In genomic region chr2:149399934-149400615, GRCh38 we compare ENCODE assay signal across 22 cellular contexts.
DNase-seq lines count a peak whose midpoint lies in the region; ATAC-seq, FAIRE-seq and TF ChIP-seq lines count a peak whose summit lies in the region.
"Had no signal": no experiment of that assay in that cellular context is flagged by ENCODE, and none has a peak within 500 bp of the region (broad histone marks: within the 10 kb centered on the region; RNA-seq: fewer than 3 reads in every experiment).

No MANE protein-coding gene starts in this region.

- H3K4me1 Mint-ChIP-seq in progenitor cell of endocrine pancreas (ENCODE audit: low read depth), result peaks cover 36% of the 10 kb centered on the region

- H3K4me1 ChIP-seq in K562 (replicated peaks in 1 of 2; ENCODE audit: control insufficient read depth in 2 of 2, insufficient read depth in 2 of 2, low read length in 2 of 2) (no peaks in the 10 kb centered on the region), SK-N-SH (ENCODE audit: control insufficient read depth in 1 of 2, insufficient read depth in 2 of 2, low read depth in 1 of 2, low read length in 1 of 2) (no peaks in the 10 kb centered on the region)
- H3K4me1 ChIP-seq: Caco-2, lower lobe of right lung, parathyroid adenoma, transverse colon had no signal

- H3K79me2 ChIP-seq in K562 (ENCODE audit: control insufficient read depth, insufficient read depth, low read length), result no peaks in the 10 kb centered on the region
- H3K79me2 ChIP-seq in SK-N-SH (ENCODE audit: insufficient read depth), result no peaks in the 10 kb centered on the region
- H3K79me2 ChIP-seq: parathyroid adenoma had no signal

- H3K27me3 ChIP-seq in K562 (ENCODE audit: control insufficient read depth in 2 of 2, insufficient read depth in 2 of 2, low read length in 2 of 2) (no peaks in the 10 kb centered on the region), SK-N-SH (ENCODE audit: insufficient read depth) (no peaks in the 10 kb centered on the region)
- H3K27me3 ChIP-seq: transverse colon had no signal

- TF ChIP-seq EP300 in K562 (IDR thresholded peaks at IDR 0.05; ENCODE audit: low read length) (no peak), SK-N-SH (IDR thresholded peaks at IDR 0.05; ENCODE audit: borderline replicate concordance in 1 of 2, low read depth in 1 of 2, low read length in 1 of 2) (no peak)

- peak; percentile 58 for DNase-seq in NCI-H1092 (lab: John Stamatoyannopoulos, UW)
- DNase-seq in NCI-H2227 (lab: John Stamatoyannopoulos, UW; ENCODE audit: unreplicated experiment), result peak; percentile 67
- DNase-seq in K562 (ENCODE audit: extremely low read depth in 1 of 4, low spot score in 3 of 4), result no peak
- DNase-seq in progenitor cell of endocrine pancreas (ENCODE audit: low spot score, unreplicated experiment), result no peak
- DNase-seq in SIG-M5 treated with dmso at 0.1 percent for 504 hours (lab: John Stamatoyannopoulos, UW; ENCODE audit: unreplicated experiment), result no peak
- no peak for DNase-seq in activated CD4-positive, alpha-beta T cell treated with anti-CD3 and anti-CD28 coated beads for 1 hour
- DNase-seq in SK-N-SH, result no peak
- DNase-seq: activated CD4-positive, CD25-positive, alpha-beta regulatory T cell treated with anti-CD3 and anti-CD28 coated beads, Interleukin-2, amount 50 U/mL, for 72 hours; AML-193; Caco-2; endodermal cell; islet precursor cell; lower lobe of right lung; NCI-H82; stimulated activated CD4-positive, alpha-beta T cell treated with anti-CD3 and anti-CD28 coated beads, Interleukin-2, amount 100 ng/mL, for 48 hours; transverse colon had no signal

- H3K9me3 Mint-ChIP-seq in progenitor cell of endocrine pancreas (ENCODE audit: low read depth), result peaks cover 7% of the 10 kb centered on the region
- H3K9me3 Mint-ChIP-seq: activated naive CD4-positive, alpha-beta T cell treated with anti-CD3 and anti-CD28 coated beads, Interleukin-2, amount 50 U/mL, for 72 hours; stimulated activated naive CD8-positive, alpha-beta T cell treated with anti-CD3 and anti-CD28 coated beads, Interleukin-15, Interleukin-2, amounts not matched to agents 100 ng/mL and 50 ng/mL, for 24 hours had no signal

- H3K27ac ChIP-seq in K562 (ENCODE audit: extremely low read depth, low read depth, low read length) (no peak overlapping the region), SK-N-SH (ENCODE audit: low read depth in 2 of 2, low read length in 1 of 2) (no peak overlapping the region)
- H3K27ac ChIP-seq: lower lobe of right lung, parathyroid adenoma, transverse colon had no signal

- no peak for TF ChIP-seq RAD21 in K562 (CRISPR knock-in tag; conservative IDR thresholded peaks at IDR 0.05 in 1 of 2, IDR thresholded peaks at IDR 0.05 in 1 of 2)
- TF ChIP-seq RAD21 in SK-N-SH (IDR thresholded peaks at IDR 0.05; ENCODE audit: low read length), result no peak

- H3K4me2 ChIP-seq in K562 (ENCODE audit: insufficient read depth, low read length) (no peak overlapping the region), SK-N-SH (no peak overlapping the region)

- no peak for FAIRE-seq in K562 (lab: Jason Lieb, UNC)

- peak overlapping the region; percentile 47 for H3K4me3 Mint-ChIP-seq in progenitor cell of endocrine pancreas (ENCODE audit: low read depth)
- H3K4me3 Mint-ChIP-seq: activated T-helper 1 cell treated with anti-CD3 and anti-CD28 coated beads, Interleukin-12 subunit alpha, Interleukin-12 subunit beta, Interleukin-2, Interleukin-4 antibody, amounts not matched to agents 30 ng/mL and 10 ng/mL and 1 ng/mL, durations not matched to agents 14 hours and 24 hours and 36 hours; endodermal cell; stimulated activated naive CD8-positive, alpha-beta T cell treated with anti-CD3 and anti-CD28 coated beads, Interleukin-15, Interleukin-2, amounts not matched to agents 100 ng/mL and 50 ng/mL, for 24 hours had no signal

- H2AFZ ChIP-seq in K562 (ENCODE audit: low read depth, low read length), result no peak overlapping the region; the same call in 1 of the 2 replicates
- no peak overlapping the region for H2AFZ ChIP-seq in SK-N-SH (ENCODE audit: low read depth)
- H2AFZ ChIP-seq: parathyroid adenoma had no signal

- H3K4me3 ChIP-seq in K562 (no peak overlapping the region), SK-N-SH (ENCODE audit: low read depth in 2 of 2, low read length in 1 of 2) (no peak overlapping the region)
- H3K4me3 ChIP-seq: lower lobe of right lung, transverse colon had no signal

- TF ChIP-seq CTCF in K562 (IDR thresholded peaks at IDR 0.05 in 2 of 3, conservative IDR thresholded peaks at IDR 0.05 in 1 of 3; ENCODE audit: insufficient read depth in 2 of 3, low read depth in 1 of 3, low read length in 3 of 3) (no peak), progenitor cell of endocrine pancreas (IDR thresholded peaks at IDR 0.05; ENCODE audit: unreplicated experiment) (no peak), SK-N-SH (IDR thresholded peaks at IDR 0.05) (no peak)

- intact Hi-C loops in K562 (cut with micrococcal nuclease), result no loop called here

- H3K9me1 ChIP-seq in K562 (ENCODE audit: control insufficient read depth, insufficient read depth, low read length), result no peaks in the 10 kb centered on the region

- peak; percentile 36; the same call in 2 of the 3 replicates for ATAC-seq in K562
- ATAC-seq: activated naive CD4-positive, alpha-beta T cell treated with anti-CD3 and anti-CD28 coated beads, Interleukin-2, amount 50 U/mL, for 72 hours; lower lobe of right lung; Panc1; SK-N-SH treated with all-trans-retinoic acid at 6 μM for 48 hours had no signal

- CTCF ChIA-PET in K562 (lab: Yijun Ruan, JAX; ENCODE audit: low intra/inter-chr PET ratio) (no interaction called here), SK-N-SH (lab: Yijun Ruan, JAX) (no interaction called here)

- no peaks in the 10 kb centered on the region for H3K27me3 Mint-ChIP-seq in progenitor cell of endocrine pancreas

- WGBS in K562 (ENCODE audit: insufficient coverage, low coverage, missing lambda C conversion rate), result 1% methylated on average over 13 of the region's 13 CpGs
- WGBS in SK-N-SH (ENCODE audit: low lambda C conversion rate), result 87% methylated on average over 13 of the region's 13 CpGs

- H3F3A ChIP-seq in SK-N-SH (replicated peaks; ENCODE audit: insufficient read depth), result peaks cover 3% of the 10 kb centered on the region

- in situ Hi-C loops in K562 (cut with MboI), result no loop called here

- H3K9ac ChIP-seq in K562 (ENCODE audit: insufficient read depth in 1 of 2, low read depth in 2 of 2, low read length in 2 of 2) (no peak overlapping the region), SK-N-SH (no peak overlapping the region)
- H3K9ac ChIP-seq: parathyroid adenoma had no signal

- POLR2A ChIA-PET in K562 (lab: Yijun Ruan, JAX) (no interaction called here), SK-N-SH (lab: Yijun Ruan, JAX) (no interaction called here)

- H3K27ac Mint-ChIP-seq in progenitor cell of endocrine pancreas, result peak overlapping the region; percentile 86
- H3K27ac Mint-ChIP-seq: activated naive CD4-positive, alpha-beta T cell treated with anti-CD3 and anti-CD28 coated beads, Interleukin-2, amount 50 U/mL, for 72 hours; activated T-helper 1 cell treated with anti-CD3 and anti-CD28 coated beads, Interleukin-12 subunit alpha, Interleukin-12 subunit beta, Interleukin-2, Interleukin-4 antibody, amounts not matched to agents 30 ng/mL and 10 ng/mL and 1 ng/mL, durations not matched to agents 14 hours and 24 hours and 36 hours; endodermal cell; stimulated activated naive CD8-positive, alpha-beta T cell treated with anti-CD3 and anti-CD28 coated beads, Interleukin-15, Interleukin-2, amounts not matched to agents 100 ng/mL and 50 ng/mL, for 24 hours had no signal

- TF ChIP-seq POLR2A in K562 (conservative IDR thresholded peaks at IDR 0.05), result no peak

- H3K36me3 ChIP-seq in K562 (ENCODE audit: control insufficient read depth, insufficient read depth, low read length), result no peaks in the 10 kb centered on the region
- no peaks in the 10 kb centered on the region for H3K36me3 ChIP-seq in SK-N-SH (replicated peaks in 1 of 2; ENCODE audit: control insufficient read depth in 1 of 2, insufficient read depth in 2 of 2, low read length in 1 of 2)
- H3K36me3 ChIP-seq: lower lobe of right lung, transverse colon had no signal

- H3K9me3 ChIP-seq in K562 (replicated peaks; ENCODE audit: control insufficient read depth, insufficient read depth, low read depth, low read length) (no peaks in the 10 kb centered on the region), SK-N-SH (no peaks in the 10 kb centered on the region)
- H3K9me3 ChIP-seq: Caco-2, lower lobe of right lung, transverse colon had no signal

- H3K9me2 ChIP-seq in SK-N-SH, result no peaks in the 10 kb centered on the region

- peaks cover 20% of the 10 kb centered on the region for H3K36me3 Mint-ChIP-seq in progenitor cell of endocrine pancreas (ENCODE audit: insufficient read depth)
- H3K36me3 Mint-ChIP-seq: activated naive CD4-positive, alpha-beta T cell treated with anti-CD3 and anti-CD28 coated beads, Interleukin-2, amount 50 U/mL, for 72 hours had no signal

- no peaks in the 10 kb centered on the region for H4K20me1 ChIP-seq in K562 (replicated peaks; ENCODE audit: control insufficient read depth, insufficient read depth, low read length)
- H4K20me1 ChIP-seq in SK-N-SH (ENCODE audit: insufficient read depth), result no peaks in the 10 kb centered on the region

- BruUV-seq in K562 (replicated peaks; lab: Mats Ljungman, UMichigan), result no TSS peak

TF ChIP-seq in K562, 482 proteins besides CTCF, POLR2A, EP300 and RAD21 (continues in another document):
- no peak for TF ChIP-seq SMAD2 (IDR thresholded peaks at IDR 0.05; ENCODE audit: low read depth, low read length)
- TF ChIP-seq HMG20B (CRISPR knock-in tag; IDR thresholded peaks at IDR 0.05), result no peak

TF ChIP-seq in SK-N-SH, 30 proteins besides CTCF, POLR2A, EP300 and RAD21:
- TF ChIP-seq MXI1 (IDR thresholded peaks at IDR 0.05; ENCODE audit: low read depth, low read length), result no peak
- TF ChIP-seq SIN3A (IDR thresholded peaks at IDR 0.05; ENCODE audit: borderline replicate concordance, low read depth, low read length), result no peak
- TF ChIP-seq FOXJ3 (CRISPR knock-in tag; IDR thresholded peaks at IDR 0.05), result no peak
- no peak for TF ChIP-seq TAF1 (IDR thresholded peaks at IDR 0.05; ENCODE audit: borderline replicate concordance, low read depth, low read length)
- TF ChIP-seq TEAD4 (IDR thresholded peaks at IDR 0.05; ENCODE audit: borderline replicate concordance, insufficient read depth), result no peak
- TF ChIP-seq FOXM1 (IDR thresholded peaks at IDR 0.05; ENCODE audit: low read depth), result no peak

Comparison
In these comparisons a context has a peak if more than half of its experiments do, and no peak if none do; other contexts are left out.
1. DNase-seq: peak in NCI-H1092 (single experiment) and NCI-H2227 (single experiment); none in K562 (0 of 4), progenitor cell of endocrine pancreas (single experiment), SIG-M5 treated with dmso at 0.1 percent for 504 hours (single experiment), activated CD4-positive, alpha-beta T cell treated with anti-CD3 and anti-CD28 coated beads for 1 hour (single experiment) and SK-N-SH (single experiment).